Comparison of ENCODE assay signal across 9 cellular contexts in the genomic region with DNA sequence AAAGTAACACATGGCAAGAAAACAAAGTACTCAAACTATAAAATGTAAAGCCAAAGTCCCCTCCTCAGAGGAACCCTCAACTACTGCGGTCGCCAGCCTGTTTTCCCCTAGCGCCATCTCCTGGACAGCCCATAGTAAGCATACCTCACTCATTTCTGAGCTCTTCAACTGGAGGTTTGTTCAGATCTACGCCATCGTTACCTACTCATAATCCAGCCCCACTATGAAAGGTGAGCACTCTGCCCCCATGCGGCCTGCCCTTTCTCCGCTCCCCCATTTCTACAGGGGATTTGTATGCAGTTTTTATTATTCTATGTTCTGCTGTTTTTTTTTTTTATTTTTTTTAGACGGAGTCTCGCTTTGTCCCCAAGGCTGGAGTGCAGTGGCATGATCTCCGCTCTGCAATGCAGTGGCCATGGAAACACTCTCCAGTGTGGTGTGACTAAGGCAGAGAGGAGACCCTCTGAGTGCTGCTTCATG. TPM values are rescaled to one million over a fixed set of nuclear protein-coding genes. Genes with fewer than 3 reads are reported as not detected.
DNase-seq lines count a peak whose midpoint lies in the region; TF ChIP-seq lines count a peak whose summit lies in the region.
"Had no signal": no experiment of that assay in that cellular context is flagged by ENCODE, and none has a peak within 500 bp of the region (broad histone marks: within the 10 kb centered on the region; RNA-seq: fewer than 3 reads in every experiment).

No MANE protein-coding gene starts in this region.

- H3K4me3 ChIP-seq in GM12875 (ENCODE audit: low read depth, low read length): no peak overlapping the region
- no peak overlapping the region for H3K4me3 ChIP-seq in MM.1S (ENCODE audit: low read length)
- no peak overlapping the region for H3K4me3 ChIP-seq in ascending aorta

- H3K9me2 ChIP-seq in MM.1S (replicated peaks; ENCODE audit: insufficient read depth, low read length): no peaks in the 10 kb centered on the region

- no peak overlapping the region for H3K9ac ChIP-seq in MM.1S (ENCODE audit: low read length)

- no peak overlapping the region for H3K4me3 Mint-ChIP-seq in immature natural killer cell
- H3K4me3 Mint-ChIP-seq: dendritic cell treated with granulocyte-macrophage colony-stimulating factor and Interleukin-4, amounts not matched to agents 40 ng/mL and 50 ng/mL, for 4 days had no signal

- H4K20me1 ChIP-seq in MM.1S (ENCODE audit: insufficient read depth, low read length): no peaks in the 10 kb centered on the region

- H3K27ac ChIP-seq in MM.1S (ENCODE audit: low read length) (no peak overlapping the region), ascending aorta (no peak overlapping the region)

- H3K4me1 Mint-ChIP-seq in immature natural killer cell: peaks cover 12 to 13% of the 10 kb centered on the region in 2 donors

- H3K4me1 ChIP-seq in MM.1S (ENCODE audit: low read length) (peaks cover 6% of the 10 kb centered on the region), ascending aorta (no peaks in the 10 kb centered on the region)

- intact Hi-C loops in ascending aorta (cut with DNase I): loop anchor here (5.0 kb wide), 1 partner anchor 36 kb away; no protein-coding TSS in a partner anchor

- H3K4me2 ChIP-seq in MM.1S (ENCODE audit: low read depth, low read length): no peak overlapping the region

- H3K36me3 ChIP-seq in MM.1S (replicated peaks; ENCODE audit: insufficient read depth, low read length): no peaks in the 10 kb centered on the region
- peaks cover 0 to 2% of the 10 kb centered on the region in 2 donors for H3K36me3 ChIP-seq in ascending aorta

- H3K27me3 Mint-ChIP-seq in immature natural killer cell (ENCODE audit: low read depth in 3 of 3): peaks cover 0 to 2% (median 0%) of the 10 kb centered on the region in 3 donors
- H3K27me3 Mint-ChIP-seq: dendritic cell treated with granulocyte-macrophage colony-stimulating factor and Interleukin-4, amounts not matched to agents 40 ng/mL and 50 ng/mL, for 4 days had no signal

- peaks cover 13% of the 10 kb centered on the region for H3F3A ChIP-seq in MM.1S (ENCODE audit: insufficient read depth, low read length)

- H3K27ac Mint-ChIP-seq in immature natural killer cell: peak overlapping the region in 1 of 6 donors; percentile 37
- H3K27ac Mint-ChIP-seq: dendritic cell treated with granulocyte-macrophage colony-stimulating factor and Interleukin-4, amounts not matched to agents 40 ng/mL and 50 ng/mL, for 4 days had no signal

- H3K27me3 ChIP-seq in MM.1S (replicated peaks; ENCODE audit: insufficient read depth, low read length) (no peaks in the 10 kb centered on the region), ascending aorta (no peaks in the 10 kb centered on the region)

- H3K36me3 Mint-ChIP-seq in immature natural killer cell: no peaks in the 10 kb centered on the region

- TF ChIP-seq CTCF in GM12875 (IDR thresholded peaks at IDR 0.05; ENCODE audit: borderline replicate concordance, insufficient read depth, low read depth, low read length): peak; percentile 74
- TF ChIP-seq CTCF in MM.1S (IDR thresholded peaks at IDR 0.05; ENCODE audit: low read length): peak; percentile 45
- TF ChIP-seq CTCF in ascending aorta (IDR thresholded peaks at IDR 0.05): peak; percentile 22 to 55 (median 32)

- no peaks in the 10 kb centered on the region for H3K9me3 ChIP-seq in MM.1S (replicated peaks; ENCODE audit: insufficient read depth, low read length)
- no peaks in the 10 kb centered on the region for H3K9me3 ChIP-seq in ascending aorta

- H3K79me2 ChIP-seq in MM.1S (ENCODE audit: low read length): peaks cover 14% of the 10 kb centered on the region

- no peak for DNase-seq in MM.1S
- DNase-seq in T-helper 9 cell: peak; percentile 48
- DNase-seq in ascending aorta (ENCODE audit: low spot score in 2 of 2): no peak
- peak; percentile 42 to 54 (median 43) for DNase-seq in immature natural killer cell
- DNase-seq in stimulated activated CD4-positive, alpha-beta T cell treated with anti-CD3 and anti-CD28 coated beads, Interleukin-2, amount 100 ng/mL, for 24 hours: peak; percentile 62 to 63
- DNase-seq in NCI-H2107 treated with DMSO at 0.1 percent for 48 hours (lab: John Stamatoyannopoulos, UW; ENCODE audit: unreplicated experiment): no peak
- no peak for DNase-seq in A172 (ENCODE audit: low spot score)

- H3K9me3 Mint-ChIP-seq in immature natural killer cell: no peaks in the 10 kb centered on the region
- H3K9me3 Mint-ChIP-seq: dendritic cell treated with granulocyte-macrophage colony-stimulating factor and Interleukin-4, amounts not matched to agents 40 ng/mL and 50 ng/mL, for 4 days had no signal

- no peak overlapping the region for H2AFZ ChIP-seq in MM.1S (ENCODE audit: low read length)

RNA-seq across cellular contexts. Expression of a gene that starts 26.2 kb away (rescaled TPM):
- total RNA-seq in ascending aorta: 4.5 TPM
- polyA plus RNA-seq in immature natural killer cell: 10 to 100 TPM in 1 of 3 donors, 1 to 10 TPM in 1, not detected in 1; 3.3 to 18.4 TPM
- total RNA-seq in A172 (2014; rRNA removed; shearing (Covaris generic)): 4.0 and 8.6 TPM in 2 replicates

RNA-seq across cellular contexts. Expression of a gene that starts 43.6 kb away (rescaled TPM):
- 14.0 TPM for total RNA-seq in ascending aorta
- polyA plus RNA-seq in immature natural killer cell: not detected
- total RNA-seq in A172 (2014; rRNA removed; shearing (Covaris generic)): not detected in 2 replicates

RNA-seq across cellular contexts. Expression of a gene that starts 51.2 kb away (rescaled TPM):
- total RNA-seq in ascending aorta: 110 TPM
- 100 to 1,000 TPM in 1 of 3 donors, 10 to 100 TPM in 2; 91.2 to 126 (median 93.4) TPM for polyA plus RNA-seq in immature natural killer cell
- total RNA-seq in A172 (2014; rRNA removed; shearing (Covaris generic)): 54.7 and 64.6 TPM in 2 replicates

Comparison
In these comparisons a context has a peak if more than half of its experiments do, and no peak if none do; other contexts are left out.
1. DNase-seq: peak in T-helper 9 cell (single experiment), immature natural killer cell (3 of 3) and stimulated activated CD4-positive, alpha-beta T cell treated with anti-CD3 and anti-CD28 coated beads, Interleukin-2, amount 100 ng/mL, for 24 hours (2 of 2); none in MM.1S (single experiment), ascending aorta (0 of 2), NCI-H2107 treated with DMSO at 0.1 percent for 48 hours (single experiment) and A172 (single experiment).
2. RNA of a gene that starts 43.6 kb away (total RNA-seq): 14.0 TPM in ascending aorta (single experiment); not detected in A172; every median in the first group is over 10 times any median in the second.
3. Peak in every context shown above with its lines, with median percentiles within 50 percentile points of each other: CTCF ChIP-seq.